Comparison of ENCODE assay signal across 15 cellular contexts in genomic region chr6:157861814-157862213, GRCh38. TPM values are rescaled to one million over a fixed set of nuclear protein-coding genes. Genes with fewer than 3 reads are reported as not detected.
A peak's percentile ranks its signal among the peaks of the same experiment; 100 is the strongest.
DNase-seq lines count a peak whose midpoint lies in the region; ATAC-seq and TF ChIP-seq lines count a peak whose summit lies in the region.
"Had no signal": no experiment of that assay in that cellular context is flagged by ENCODE, and none has a peak within 500 bp of the region (broad histone marks: within the 10 kb centered on the region; RNA-seq: fewer than 3 reads in every experiment).

No MANE protein-coding gene starts in this region.

- ATAC-seq in HG02588 (IDR thresholded peaks at IDR 0.05; ENCODE audit: unreplicated experiment), result no peak
- no peak for ATAC-seq in HG02759 (IDR thresholded peaks at IDR 0.05; ENCODE audit: unreplicated experiment)
- ATAC-seq: body of pancreas; GM23338; natural killer cell treated with Interleukin-12 subunit alpha and Interleukin-12 subunit beta and Interleukin-15 and Interleukin-18, amount 100 ng/mL, for 72 hours had no signal

- in situ Hi-C loops in SK-MEL-5 (cut with HindIII; ENCODE audit: low pct_unique_long_range_greater_than_20kb, low sequenced_read_pairs), result no loop called here

- no peak for TF ChIP-seq CTCF in fibroblast of the aortic adventitia (IDR thresholded peaks at IDR 0.05; ENCODE audit: insufficient read depth, low read length)

- H3K4me3 ChIP-seq in fibroblast of the aortic adventitia (ENCODE audit: low read depth, low read length), result no peak overlapping the region
- H3K4me3 ChIP-seq: body of pancreas, GM23338, tibial nerve had no signal

- DNase-seq in DMS53 (lab: John Stamatoyannopoulos, UW), result peak; percentile 22
- DNase-seq in DMS53 treated with DMSO at 0.1 percent for 48 hours (lab: John Stamatoyannopoulos, UW; ENCODE audit: unreplicated experiment), result no peak
- DNase-seq in SK-MEL-5 (ENCODE audit: low read depth, low spot score), result peak; percentile 67
- peak; percentile 74 for DNase-seq in fibroblast of the aortic adventitia (ENCODE audit: low read depth)
- peak; percentile 80 for DNase-seq in pons (ENCODE audit: low spot score)
- DNase-seq in NCI-H2029 treated with DMSO at 0.1 percent for 48 hours (lab: John Stamatoyannopoulos, UW), result no peak
- DNase-seq: activated CD4-positive, alpha-beta T cell treated with anti-CD3 and anti-CD28 coated beads for 4 hours; body of pancreas; kidney glomerular epithelial cell; small intestine had no signal

RNA-seq across cellular contexts. Expression of gene SNX9, which starts 38.8 kb away (rescaled TPM):
- total RNA-seq in SK-MEL-5 (2014; rRNA removed; shearing (Covaris generic)), result 138 and 144 TPM in 2 replicates
- polyA plus RNA-seq in SK-MEL-5 (2015; cell fraction: cytosol; rRNA removed), result 110 and 140 TPM in 2 replicates
- 63.9 and 71.4 TPM in 2 replicates for polyA plus RNA-seq in SK-MEL-5 (2015; cell fraction: nucleus; rRNA removed)
- 108 and 182 TPM in 2 replicates for total RNA-seq in fibroblast of the aortic adventitia (ENCODE audit: low replicate concordance)

Comparison
In these comparisons a context has a peak if more than half of its experiments do, and no peak if none do; other contexts are left out.
1. DNase-seq: peak in DMS53 (single experiment), SK-MEL-5 (single experiment), fibroblast of the aortic adventitia (single experiment) and pons (single experiment); none in DMS53 treated with DMSO at 0.1 percent for 48 hours (single experiment) and NCI-H2029 treated with DMSO at 0.1 percent for 48 hours (single experiment).